ENCODE assay signal across 1 cellular context in the genomic region with DNA sequence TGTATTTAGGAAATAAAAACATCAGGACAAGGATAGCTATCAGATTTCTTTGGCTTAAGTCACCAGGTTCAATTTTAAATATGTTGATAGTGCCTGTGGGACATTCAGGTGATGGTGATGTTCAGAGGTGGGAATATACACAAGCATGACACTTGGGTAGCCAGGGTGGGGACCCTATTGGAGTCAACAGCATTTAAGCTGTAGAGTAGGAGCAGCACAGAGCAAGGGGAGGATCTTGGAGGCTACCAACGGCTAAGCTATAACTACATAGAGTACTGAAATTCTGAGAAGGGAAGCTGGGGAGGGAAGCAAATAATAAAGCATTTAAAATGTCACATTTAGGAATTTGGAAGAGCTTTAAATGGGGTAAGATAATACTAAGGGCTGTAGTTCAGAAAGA.
TF ChIP-seq lines count a peak whose summit lies in the region.

No MANE protein-coding gene starts in this region.

TF ChIP-seq in HepG2, 621 proteins besides CTCF, POLR2A, EP300 and RAD21 (continued from another document):
- TF ChIP-seq, protein P1, sequence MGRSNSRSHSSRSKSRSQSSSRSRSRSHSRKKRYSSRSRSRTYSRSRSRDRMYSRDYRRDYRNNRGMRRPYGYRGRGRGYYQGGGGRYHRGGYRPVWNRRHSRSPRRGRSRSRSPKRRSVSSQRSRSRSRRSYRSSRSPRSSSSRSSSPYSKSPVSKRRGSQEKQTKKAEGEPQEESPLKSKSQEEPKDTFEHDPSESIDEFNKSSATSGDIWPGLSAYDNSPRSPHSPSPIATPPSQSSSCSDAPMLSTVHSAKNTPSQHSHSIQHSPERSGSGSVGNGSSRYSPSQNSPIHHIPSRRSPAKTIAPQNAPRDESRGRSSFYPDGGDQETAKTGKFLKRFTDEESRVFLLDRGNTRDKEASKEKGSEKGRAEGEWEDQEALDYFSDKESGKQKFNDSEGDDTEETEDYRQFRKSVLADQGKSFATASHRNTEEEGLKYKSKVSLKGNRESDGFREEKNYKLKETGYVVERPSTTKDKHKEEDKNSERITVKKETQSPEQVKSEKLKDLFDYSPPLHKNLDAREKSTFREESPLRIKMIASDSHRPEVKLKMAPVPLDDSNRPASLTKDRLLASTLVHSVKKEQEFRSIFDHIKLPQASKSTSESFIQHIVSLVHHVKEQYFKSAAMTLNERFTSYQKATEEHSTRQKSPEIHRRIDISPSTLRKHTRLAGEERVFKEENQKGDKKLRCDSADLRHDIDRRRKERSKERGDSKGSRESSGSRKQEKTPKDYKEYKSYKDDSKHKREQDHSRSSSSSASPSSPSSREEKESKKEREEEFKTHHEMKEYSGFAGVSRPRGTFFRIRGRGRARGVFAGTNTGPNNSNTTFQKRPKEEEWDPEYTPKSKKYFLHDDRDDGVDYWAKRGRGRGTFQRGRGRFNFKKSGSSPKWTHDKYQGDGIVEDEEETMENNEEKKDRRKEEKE (IDR thresholded peaks at IDR 0.05), result no peak
- TF ChIP-seq, protein P2, sequence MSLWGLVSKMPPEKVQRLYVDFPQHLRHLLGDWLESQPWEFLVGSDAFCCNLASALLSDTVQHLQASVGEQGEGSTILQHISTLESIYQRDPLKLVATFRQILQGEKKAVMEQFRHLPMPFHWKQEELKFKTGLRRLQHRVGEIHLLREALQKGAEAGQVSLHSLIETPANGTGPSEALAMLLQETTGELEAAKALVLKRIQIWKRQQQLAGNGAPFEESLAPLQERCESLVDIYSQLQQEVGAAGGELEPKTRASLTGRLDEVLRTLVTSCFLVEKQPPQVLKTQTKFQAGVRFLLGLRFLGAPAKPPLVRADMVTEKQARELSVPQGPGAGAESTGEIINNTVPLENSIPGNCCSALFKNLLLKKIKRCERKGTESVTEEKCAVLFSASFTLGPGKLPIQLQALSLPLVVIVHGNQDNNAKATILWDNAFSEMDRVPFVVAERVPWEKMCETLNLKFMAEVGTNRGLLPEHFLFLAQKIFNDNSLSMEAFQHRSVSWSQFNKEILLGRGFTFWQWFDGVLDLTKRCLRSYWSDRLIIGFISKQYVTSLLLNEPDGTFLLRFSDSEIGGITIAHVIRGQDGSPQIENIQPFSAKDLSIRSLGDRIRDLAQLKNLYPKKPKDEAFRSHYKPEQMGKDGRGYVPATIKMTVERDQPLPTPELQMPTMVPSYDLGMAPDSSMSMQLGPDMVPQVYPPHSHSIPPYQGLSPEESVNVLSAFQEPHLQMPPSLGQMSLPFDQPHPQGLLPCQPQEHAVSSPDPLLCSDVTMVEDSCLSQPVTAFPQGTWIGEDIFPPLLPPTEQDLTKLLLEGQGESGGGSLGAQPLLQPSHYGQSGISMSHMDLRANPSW (CRISPR knock-in tag; IDR thresholded peaks at IDR 0.05; ENCODE audit: borderline replicate concordance), result no peak
